Comparison of ENCODE assay signal across 7 cellular contexts in genomic region chr14:29940482-29940881, GRCh38. TPM values are rescaled to one million over a fixed set of nuclear protein-coding genes. Genes with fewer than 3 reads are reported as not detected.
"Had no signal": no experiment of that assay in that cellular context is flagged by ENCODE, and none has a peak within 500 bp of the region (broad histone marks: within the 10 kb centered on the region; RNA-seq: fewer than 3 reads in every experiment).

No MANE protein-coding gene starts in this region.

- H3K4me1 Mint-ChIP-seq: IgD-negative memory B cell had no signal

- DNase-seq: IMR-90, KBM-7 had no signal

- H3K4me3 ChIP-seq: K562 had no signal

- H3K27ac Mint-ChIP-seq: IgD-negative memory B cell had no signal

- ATAC-seq: HepG2, K562 had no signal

- H3K27ac ChIP-seq: HL-60 had no signal

- H3K27me3 Mint-ChIP-seq: IgD-negative memory B cell had no signal

- H3K4me3 Mint-ChIP-seq: IgD-negative memory B cell had no signal

RNA-seq across cellular contexts. Expression of gene PRKD1, which starts 12.8 kb away (rescaled TPM):
- total RNA-seq: HT-29 had no signal
